ENCODE assay signal across 12 cellular contexts in genomic region chr4:3321295-3321889, GRCh38. TPM values are rescaled to one million over a fixed set of nuclear protein-coding genes. Genes with fewer than 3 reads are reported as not detected.
DNase-seq lines count a peak whose midpoint lies in the region; ATAC-seq, FAIRE-seq and TF ChIP-seq lines count a peak whose summit lies in the region.
"Had no signal": no experiment of that assay in that cellular context is flagged by ENCODE, and none has a peak within 500 bp of the region (broad histone marks: within the 10 kb centered on the region; RNA-seq: fewer than 3 reads in every experiment).

No MANE protein-coding gene starts in this region.

- no peak for FAIRE-seq in astrocyte (lab: Jason Lieb, UNC)

- peaks cover 11% of the 10 kb centered on the region for H3K4me1 ChIP-seq in astrocyte (ENCODE audit: insufficient read depth, low read length)
- peaks cover 0 to 38% (median 21%) of the 10 kb centered on the region in 12 donors for H3K4me1 ChIP-seq in heart left ventricle
- H3K4me1 ChIP-seq in osteoblast (ENCODE audit: insufficient read depth, low read length): peaks cover 5% of the 10 kb centered on the region

- 43 to 57% (median 49%) methylated on average over 13 to 14 of the region's 14 CpGs for WGBS in heart left ventricle, 4 donors

- peaks cover 16% of the 10 kb centered on the region for H3K36me3 Mint-ChIP-seq in astrocyte (ENCODE audit: low read depth, unreplicated experiment)

- TF ChIP-seq CTCF in astrocyte (IDR thresholded peaks at IDR 0.05; ENCODE audit: insufficient read depth, low read depth, low read length) (no peak), heart left ventricle (IDR thresholded peaks at IDR 0.05) (no peak), osteoblast (IDR thresholded peaks at IDR 0.05; ENCODE audit: extremely low read depth, low read depth, low read length) (no peak)

- peak overlapping the region; percentile 41 for H3K27ac Mint-ChIP-seq in astrocyte (ENCODE audit: unreplicated experiment)
- H3K27ac Mint-ChIP-seq: activated CD4-positive, alpha-beta memory T cell treated with anti-CD3 and anti-CD28 coated beads for 36 hours had no signal

- H3K4me2 ChIP-seq in astrocyte (ENCODE audit: low read length) (peak overlapping the region; percentile 62), osteoblast (ENCODE audit: insufficient read depth, low read length) (no peak overlapping the region)

- H4K20me1 ChIP-seq in astrocyte (ENCODE audit: insufficient read depth, low read length): peaks cover 64% of the 10 kb centered on the region
- H4K20me1 ChIP-seq in osteoblast (ENCODE audit: insufficient read depth, low read length): peaks cover 10% of the 10 kb centered on the region

- intact Hi-C loops in heart left ventricle (cut with DNase I): no loop called here

- no peaks in the 10 kb centered on the region for H3K36me3 ChIP-seq in astrocyte (ENCODE audit: insufficient read depth, low read length)
- peaks cover 0 to 28% (median 17%) of the 10 kb centered on the region in 9 donors for H3K36me3 ChIP-seq in heart left ventricle
- H3K36me3 ChIP-seq in osteoblast (ENCODE audit: insufficient read depth, low read length): peaks cover 9% of the 10 kb centered on the region

- H3K27me3 Mint-ChIP-seq in astrocyte (ENCODE audit: low read depth, unreplicated experiment): no peaks in the 10 kb centered on the region
- H3K27me3 Mint-ChIP-seq: activated CD4-positive, alpha-beta memory T cell treated with anti-CD3 and anti-CD28 coated beads for 36 hours had no signal

- peaks cover 10% of the 10 kb centered on the region for H3K4me1 Mint-ChIP-seq in astrocyte (ENCODE audit: low read depth, unreplicated experiment)

- no peaks in the 10 kb centered on the region for H3K9me3 Mint-ChIP-seq in astrocyte (ENCODE audit: unreplicated experiment)
- H3K9me3 Mint-ChIP-seq: activated CD4-positive, alpha-beta memory T cell treated with anti-CD3 and anti-CD28 coated beads for 36 hours had no signal

- no peak for TF ChIP-seq POLR2A in heart left ventricle (IDR thresholded peaks at IDR 0.05)

- no peak overlapping the region for H2AFZ ChIP-seq in astrocyte (ENCODE audit: low read depth, low read length)
- H2AFZ ChIP-seq in osteoblast (ENCODE audit: low read length): peak overlapping the region; percentile 23

- ATAC-seq in heart left ventricle: peak; percentile 73 to 88 (median 82)
- ATAC-seq in GM21529 (IDR thresholded peaks at IDR 0.05; ENCODE audit: unreplicated experiment): no peak
- ATAC-seq in HG03520 (IDR thresholded peaks at IDR 0.05; ENCODE audit: unreplicated experiment): no peak

- H3K4me3 ChIP-seq in astrocyte (ENCODE audit: insufficient read depth, low read depth, low read length) (no peak overlapping the region), heart left ventricle (no peak overlapping the region), osteoblast (ENCODE audit: insufficient read depth, low read length) (no peak overlapping the region)
- H3K4me3 ChIP-seq: SK-N-MC had no signal

- H3K79me2 ChIP-seq in astrocyte (ENCODE audit: insufficient read depth, low read length): peaks cover 63% of the 10 kb centered on the region
- H3K79me2 ChIP-seq in osteoblast (ENCODE audit: insufficient read depth, low read length): peaks cover 31% of the 10 kb centered on the region

- H3K27me3 ChIP-seq in astrocyte (ENCODE audit: insufficient read depth, low read length): no peaks in the 10 kb centered on the region
- H3K27me3 ChIP-seq in heart left ventricle: no peaks in the 10 kb centered on the region
- H3K27me3 ChIP-seq in osteoblast (ENCODE audit: insufficient read depth, low read length): no peaks in the 10 kb centered on the region

- H3K4me3 Mint-ChIP-seq in astrocyte (ENCODE audit: unreplicated experiment): no peak overlapping the region
- H3K4me3 Mint-ChIP-seq: activated CD4-positive, alpha-beta memory T cell treated with anti-CD3 and anti-CD28 coated beads for 36 hours had no signal

- H3K27ac ChIP-seq in astrocyte (ENCODE audit: low read depth, low read length) (peak overlapping the region; percentile 6), heart left ventricle (peak overlapping the region; percentile 25 to 76 (median 59)), osteoblast (ENCODE audit: low read depth, low read length) (peak overlapping the region; percentile 69)
- H3K27ac ChIP-seq: SK-N-MC had no signal

- peak overlapping the region; percentile 41 for H3K9ac ChIP-seq in astrocyte (ENCODE audit: low read length)

- H3K9me3 ChIP-seq in astrocyte (ENCODE audit: insufficient read depth, low read depth, low read length) (no peaks in the 10 kb centered on the region), heart left ventricle (peaks cover 0 to 5% (median 0%) of the 10 kb centered on the region in 12 donors), osteoblast (ENCODE audit: low read depth, low read length) (no peaks in the 10 kb centered on the region)

- DNase-seq in AG08396 (ENCODE audit: low spot score): peak; percentile 39
- no peak for DNase-seq in astrocyte (ENCODE audit: low read depth)
- DNase-seq in heart left ventricle: peak in 4 of 5 donors; percentile 40 to 77 (median 62)
- DNase-seq in osteoblast (ENCODE audit: insufficient read length, low spot score, missing footprints): no peak
- DNase-seq in NOMO-1 treated with DMSO at 0.1 percent for 48 hours (lab: John Stamatoyannopoulos, UW; ENCODE audit: unreplicated experiment): no peak
- DNase-seq in NCI-H2196 (lab: John Stamatoyannopoulos, UW; ENCODE audit: unreplicated experiment): no peak
- DNase-seq: activated CD4-positive, alpha-beta memory T cell treated with anti-CD3 and anti-CD28 coated beads for 36 hours; NCI-H524 treated with DMSO at 0.1 percent for 48 hours; stimulated activated CD4-positive, alpha-beta T cell treated with anti-CD3 and anti-CD28 coated beads, Interleukin-4, amount 100 ng/mL, for 24 hours had no signal

RNA-seq across cellular contexts. Expression of gene RGS12, which starts 28.6 kb away (rescaled TPM):
- total RNA-seq in astrocyte (18.0 and 21.9 TPM in 2 replicates), heart left ventricle (10 to 100 TPM in 8 of 9 donors, 1 to 10 TPM in 1; 8.4 to 18.4 (median 14.6) TPM), osteoblast (19.2 and 61.2 TPM in 2 replicates)
- 10 to 100 TPM; 11.7 to 12.7 TPM for polyA plus RNA-seq in heart left ventricle

Comparison
In these comparisons a context has a peak if more than half of its experiments do, and no peak if none do; other contexts are left out.
1. DNase-seq: peak in AG08396 (single experiment) and heart left ventricle (4 of 5); none in astrocyte (single experiment), osteoblast (single experiment), NOMO-1 treated with DMSO at 0.1 percent for 48 hours (single experiment) and NCI-H2196 (single experiment).
2. H3K27ac ChIP-seq: peak in every context shown above with its lines; median percentile 69 in osteoblast; 59 in heart left ventricle; 6 in astrocyte.
3. ATAC-seq: peak in heart left ventricle (4 of 4); none in GM21529 (single experiment) and HG03520 (single experiment).